In genomic region chr14:64610049-64610746, GRCh38 we compare ENCODE assay signal across 21 cellular contexts.
DNase-seq lines count a peak whose midpoint lies in the region; TF ChIP-seq lines count a peak whose summit lies in the region.
"Had no signal": no experiment of that assay in that cellular context is flagged by ENCODE, and none has a peak within 500 bp of the region (broad histone marks: within the 10 kb centered on the region; RNA-seq: fewer than 3 reads in every experiment).

No MANE protein-coding gene starts in this region.

- H3K4me1 ChIP-seq in HEK293 (ENCODE audit: control insufficient read depth, insufficient read depth, low read length) (peaks cover 5% of the 10 kb centered on the region), mesendoderm (ENCODE audit: control insufficient read depth, low read depth, low read length) (peaks cover 5% of the 10 kb centered on the region)
- H3K4me1 ChIP-seq: prostate gland had no signal

- H3K79me1 ChIP-seq in mesendoderm (ENCODE audit: low read length), result no peaks in the 10 kb centered on the region

- H2BK15ac ChIP-seq in mesendoderm (replicated peaks; ENCODE audit: low read depth), result no peak overlapping the region

- H3K4ac ChIP-seq in mesendoderm (ENCODE audit: low read depth, low read length), result no peak overlapping the region

- DNase-seq in NCI-H146 (lab: John Stamatoyannopoulos, UW) (peak; percentile 59), NCI-H510A (lab: John Stamatoyannopoulos, UW) (peak; percentile 26), mesendoderm (no peak), activated gamma-delta T cell (lab: John Stamatoyannopoulos, UW) (no peak), islet precursor cell (no peak), KBM-7 (no peak)
- no peak for DNase-seq in activated CD4-positive, alpha-beta T cell treated with anti-CD3 and anti-CD28 coated beads for 1 hour
- DNase-seq: activated CD4-positive, alpha-beta T cell treated with anti-CD3 and anti-CD28 coated beads, Interleukin-2, amount 50 U/mL, for 4 hours; activated effector memory CD4-positive, alpha-beta T cell treated with anti-CD3 and anti-CD28 coated beads, Interleukin-2, amount 50 U/mL, for 16 hours; effector CD8-positive, alpha-beta T cell; foreskin melanocyte; Karpas-422; left ventricle myocardium superior; mucosa of descending colon; NCI-H1048; NCI-H446 had no signal

- POLR2A ChIA-PET in HEK293 (lab: Yijun Ruan, JAX), result no interaction called here

- H3K18ac ChIP-seq in mesendoderm (ENCODE audit: low read length), result no peak overlapping the region

- H3K4me3 ChIP-seq in HEK293 (ENCODE audit: low read depth, low read length), result no peak overlapping the region
- no peak overlapping the region for H3K4me3 ChIP-seq in mesendoderm (ENCODE audit: low read length)
- H3K4me3 ChIP-seq: hepatocyte, mucosa of descending colon, prostate gland had no signal

- H2AK5ac ChIP-seq in mesendoderm (ENCODE audit: low read length), result no peak overlapping the region

- H3K9me3 ChIP-seq in HEK293 (ENCODE audit: control insufficient read depth, insufficient read depth, low read depth, low read length), result no peaks in the 10 kb centered on the region
- H3K9me3 ChIP-seq: mucosa of descending colon, neutrophil, prostate gland had no signal

- WGBS in mesendoderm (ENCODE audit: extremely low coverage, insufficient coverage, low lambda C conversion rate), result no CpG with 5 or more reads among the region's 5 CpGs

- in situ Hi-C loops in KBM-7 (cut with MboI; ENCODE audit: low pct_unique_long_range_greater_than_20kb, low sequenced_read_pairs), result no loop called here

- TF ChIP-seq CTCF in HEK293 (tag by site-specific recombination; IDR thresholded peaks at IDR 0.05), result no peak

- no peak overlapping the region for H2BK5ac ChIP-seq in mesendoderm (ENCODE audit: low read length)

- no peak overlapping the region for H3K4me2 ChIP-seq in mesendoderm (ENCODE audit: low read length)
- H3K4me2 ChIP-seq: hepatocyte had no signal

- no peak overlapping the region for H3K56ac ChIP-seq in mesendoderm (ENCODE audit: low read length)

- CTCF ChIA-PET in HEK293 (lab: Yijun Ruan, JAX), result interaction anchor here (0.7 kb wide), 1 partner anchor 295 kb away, joined by 3 read pairs; no protein-coding TSS in a partner anchor

- H3K79me2 ChIP-seq in mesendoderm (ENCODE audit: control insufficient read depth, insufficient read depth, low read length), result no peaks in the 10 kb centered on the region
- H3K79me2 ChIP-seq: hepatocyte had no signal

- no peaks in the 10 kb centered on the region for H3K36me3 ChIP-seq in HEK293 (ENCODE audit: control insufficient read depth in 2 of 2, insufficient read depth in 1 of 2, low read length in 2 of 2)
- no peaks in the 10 kb centered on the region for H3K36me3 ChIP-seq in mesendoderm (ENCODE audit: control insufficient read depth, insufficient read depth, low read length)
- H3K36me3 ChIP-seq: neutrophil, prostate gland had no signal

- H3K9ac ChIP-seq in mesendoderm (ENCODE audit: low read length), result no peak overlapping the region

- no peak overlapping the region for H4K8ac ChIP-seq in mesendoderm (ENCODE audit: low read depth, low read length)

- no peak overlapping the region for H3K23ac ChIP-seq in mesendoderm (ENCODE audit: low read length)

- H2BK120ac ChIP-seq in mesendoderm (ENCODE audit: low read depth, low read length), result no peak overlapping the region

- no peaks in the 10 kb centered on the region for H3K27me3 ChIP-seq in mesendoderm (ENCODE audit: insufficient read depth, low read length, poor library complexity)
- H3K27me3 ChIP-seq: hepatocyte had no signal

- H4K5ac ChIP-seq in mesendoderm (ENCODE audit: low read length), result no peak overlapping the region

- H3K27ac ChIP-seq in HEK293 (ENCODE audit: extremely low read depth, low read depth, low read length) (no peak overlapping the region), mesendoderm (ENCODE audit: low read depth, low read length) (peak overlapping the region; percentile 5)
- H3K27ac ChIP-seq: neutrophil, RWPE1 had no signal

TF ChIP-seq in HEK293, 187 proteins besides CTCF, POLR2A, EP300 and RAD21:
- TF ChIP-seq PRDM1 (tag by site-specific recombination; IDR thresholded peaks at IDR 0.05), result peak; percentile 18; the same call in 1 of the 2 replicates
- TF ChIP-seq MYNN (tag by site-specific recombination; IDR thresholded peaks at IDR 0.05; ENCODE audit: borderline replicate concordance), result no peak
- TF ChIP-seq OSR2 (tag by site-specific recombination; IDR thresholded peaks at IDR 0.05), result 0 out of 2 replicates have a peak, but pooled peaks have one; percentile 10

Comparison
In these comparisons a context has a peak if more than half of its experiments do, and no peak if none do; other contexts are left out.
1. DNase-seq: peak in NCI-H146 (single experiment) and NCI-H510A (single experiment); none in mesendoderm (single experiment), activated gamma-delta T cell (single experiment), islet precursor cell (single experiment), KBM-7 (single experiment) and activated CD4-positive, alpha-beta T cell treated with anti-CD3 and anti-CD28 coated beads for 1 hour (single experiment).